In genomic region chr11:14356342-14356741, GRCh38 we compare ENCODE assay signal across 13 cellular contexts. TPM values are rescaled to one million over a fixed set of nuclear protein-coding genes. Genes with fewer than 3 reads are reported as not detected.
DNase-seq lines count a peak whose midpoint lies in the region; ATAC-seq and TF ChIP-seq lines count a peak whose summit lies in the region.
"Had no signal": no experiment of that assay in that cellular context is flagged by ENCODE, and none has a peak within 500 bp of the region (broad histone marks: within the 10 kb centered on the region; RNA-seq: fewer than 3 reads in every experiment).

No MANE protein-coding gene starts in this region.

- CTCF ChIA-PET in PC-3 (lab: Charles Lee): no interaction called here

- H2AFZ ChIP-seq in PC-3 (ENCODE audit: low read length) (no peak overlapping the region), osteoblast (ENCODE audit: low read length) (no peak overlapping the region)

- no peak for TF ChIP-seq CTCF in PC-3 (conservative IDR thresholded peaks at IDR 0.05; ENCODE audit: low read depth, low read length)
- no peak for TF ChIP-seq CTCF in osteoblast (IDR thresholded peaks at IDR 0.05; ENCODE audit: extremely low read depth, low read depth, low read length)
- no peak for TF ChIP-seq CTCF in coronary artery (IDR thresholded peaks at IDR 0.05)

- ATAC-seq in PC-3 (no peak), GM21515 (IDR thresholded peaks at IDR 0.05; ENCODE audit: unreplicated experiment) (no peak)
- ATAC-seq in effector memory CD8-positive, alpha-beta T cell (replicated peaks): no peak
- ATAC-seq: left lung had no signal

- intact Hi-C loops in PC-3 (cut with micrococcal nuclease): no loop called here

- no peaks in the 10 kb centered on the region for H3K9me3 ChIP-seq in PC-3 (ENCODE audit: low read length)
- H3K9me3 ChIP-seq in osteoblast (ENCODE audit: low read depth, low read length): no peaks in the 10 kb centered on the region
- H3K9me3 ChIP-seq: left lung, tibial artery had no signal

- POLR2A ChIA-PET in PC-3 (lab: Charles Lee; ENCODE audit: unreplicated experiment): no interaction called here

- H3K79me2 ChIP-seq in PC-3 (ENCODE audit: low read length): peaks cover 69% of the 10 kb centered on the region
- H3K79me2 ChIP-seq in osteoblast (ENCODE audit: insufficient read depth, low read length): peaks cover 75% of the 10 kb centered on the region

- H4K20me1 ChIP-seq in PC-3 (ENCODE audit: low read length): peaks cover 17% of the 10 kb centered on the region
- H4K20me1 ChIP-seq in osteoblast (ENCODE audit: insufficient read depth, low read length): peaks cover 35% of the 10 kb centered on the region

- H3K9me3 Mint-ChIP-seq in T-helper 2 cell treated with Interferon-gamma antibody and Interleukin-4, amounts not matched to agents 5 μg/mL and 100 μg/mL, for 36 hours: no peaks in the 10 kb centered on the region
- H3K9me3 Mint-ChIP-seq in effector memory CD8-positive, alpha-beta T cell: no peaks in the 10 kb centered on the region

- no peaks in the 10 kb centered on the region for H3K9me2 ChIP-seq in PC-3 (replicated peaks; ENCODE audit: low read length)

- H3K4me1 ChIP-seq in PC-3 (ENCODE audit: insufficient read depth, low read length) (peaks cover 19% of the 10 kb centered on the region), osteoblast (ENCODE audit: insufficient read depth, low read length) (peaks cover 9% of the 10 kb centered on the region)

- peaks cover 27% of the 10 kb centered on the region for H3K4me1 Mint-ChIP-seq in T-helper 2 cell treated with Interferon-gamma antibody and Interleukin-4, amounts not matched to agents 5 μg/mL and 100 μg/mL, for 36 hours (ENCODE audit: low read depth)
- peaks cover 41 to 46% of the 10 kb centered on the region in 2 donors for H3K4me1 Mint-ChIP-seq in effector memory CD8-positive, alpha-beta T cell (ENCODE audit: low read depth in 2 of 2)

- H3K27ac Mint-ChIP-seq in T-helper 2 cell treated with Interferon-gamma antibody and Interleukin-4, amounts not matched to agents 5 μg/mL and 100 μg/mL, for 36 hours: no peak overlapping the region
- peak overlapping the region in 1 of 2 donors; percentile 33 for H3K27ac Mint-ChIP-seq in effector memory CD8-positive, alpha-beta T cell

- H3F3A ChIP-seq in PC-3 (ENCODE audit: low read length, unreplicated experiment): no peaks in the 10 kb centered on the region

- H3K36me3 ChIP-seq in PC-3 (ENCODE audit: low read depth, low read length) (no peaks in the 10 kb centered on the region), osteoblast (ENCODE audit: insufficient read depth, low read length) (no peaks in the 10 kb centered on the region)
- H3K36me3 ChIP-seq: left lung, tibial artery had no signal

- no peak for DNase-seq in T-helper 2 cell treated with Interferon-gamma antibody and Interleukin-4, amounts not matched to agents 5 μg/mL and 100 μg/mL, for 36 hours (ENCODE audit: low spot score)
- DNase-seq in T-helper 2 cell (no peak), PC-3 (no peak), osteoblast (ENCODE audit: insufficient read length, low spot score, missing footprints) (no peak), coronary artery (ENCODE audit: low spot score) (no peak), GOT3 (lab: John Stamatoyannopoulos, UW) (no peak)
- no peak for DNase-seq in effector memory CD8-positive, alpha-beta T cell
- DNase-seq: activated CD4-positive, alpha-beta T cell treated with anti-CD3 and anti-CD28 coated beads, Interleukin-2, amount 50 U/mL, for 48 hours; occipital lobe; SW 1271; tibial artery had no signal

- H3K4me3 ChIP-seq in PC-3 (ENCODE audit: low read length) (0 out of 2 replicates have a peak overlapping the region, but pooled peaks have one; percentile 16), osteoblast (ENCODE audit: insufficient read depth, low read length) (peak overlapping the region; percentile 20), coronary artery (no peak overlapping the region)
- H3K4me3 ChIP-seq: left lung, tibial artery had no signal

- H3K4me2 ChIP-seq in PC-3 (ENCODE audit: low read length) (peak overlapping the region; percentile 51), osteoblast (ENCODE audit: insufficient read depth, low read length) (no peak overlapping the region)

- peaks cover 16% of the 10 kb centered on the region for H3K36me3 Mint-ChIP-seq in T-helper 2 cell treated with Interferon-gamma antibody and Interleukin-4, amounts not matched to agents 5 μg/mL and 100 μg/mL, for 36 hours (ENCODE audit: low read depth)
- H3K36me3 Mint-ChIP-seq in effector memory CD8-positive, alpha-beta T cell (ENCODE audit: insufficient read depth): peaks cover 28% of the 10 kb centered on the region

- H3K27me3 ChIP-seq in PC-3 (ENCODE audit: low read length) (no peaks in the 10 kb centered on the region), osteoblast (ENCODE audit: insufficient read depth, low read length) (no peaks in the 10 kb centered on the region)
- H3K27me3 ChIP-seq: tibial artery had no signal

- H3K27ac ChIP-seq in PC-3 (ENCODE audit: low read length) (no peak overlapping the region), osteoblast (ENCODE audit: low read depth, low read length) (no peak overlapping the region), coronary artery (no peak overlapping the region)
- H3K27ac ChIP-seq: left lung, tibial artery had no signal

- BruUV-seq in PC-3 (replicated peaks; lab: Mats Ljungman, UMichigan): no TSS peak

- H3K27me3 Mint-ChIP-seq in T-helper 2 cell treated with Interferon-gamma antibody and Interleukin-4, amounts not matched to agents 5 μg/mL and 100 μg/mL, for 36 hours (ENCODE audit: low read depth): peaks cover 16% of the 10 kb centered on the region
- no peaks in the 10 kb centered on the region for H3K27me3 Mint-ChIP-seq in effector memory CD8-positive, alpha-beta T cell

- peak overlapping the region; percentile 32 for H3K4me3 Mint-ChIP-seq in T-helper 2 cell treated with Interferon-gamma antibody and Interleukin-4, amounts not matched to agents 5 μg/mL and 100 μg/mL, for 36 hours
- peak overlapping the region; percentile 96 to 97 for H3K4me3 Mint-ChIP-seq in effector memory CD8-positive, alpha-beta T cell

- no peak overlapping the region for H3K9ac ChIP-seq in PC-3 (ENCODE audit: low read length)

RNA-seq across cellular contexts. Expression of gene RRAS2, which starts 2.6 kb away (rescaled TPM):
- total RNA-seq in PC-3 (2014; rRNA removed) (58.6 and 59.7 TPM in 2 replicates), osteoblast (91.1 and 101 TPM in 2 replicates)
